Comparison of ENCODE assay signal across 14 cellular contexts in the genomic region with DNA sequence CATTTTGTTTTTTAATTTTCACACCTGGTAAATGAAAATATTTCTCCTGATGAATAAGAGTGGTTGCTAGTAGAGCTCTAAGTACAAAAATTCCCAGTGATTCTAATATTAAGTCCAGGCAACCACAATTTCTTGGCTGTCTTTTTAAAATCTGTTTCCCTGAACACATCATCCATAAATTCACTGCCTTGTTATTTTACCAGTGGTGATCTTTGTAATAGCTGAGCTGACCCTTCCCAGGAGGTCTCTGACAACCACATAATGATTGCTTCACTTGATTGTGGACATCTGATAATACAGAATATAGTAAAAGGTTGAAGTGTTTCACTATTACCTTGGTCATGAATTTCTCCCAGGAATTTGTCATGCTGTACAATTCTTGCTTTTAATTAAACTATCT.
"Had no signal": no experiment of that assay in that cellular context is flagged by ENCODE, and none has a peak within 500 bp of the region (broad histone marks: within the 10 kb centered on the region; RNA-seq: fewer than 3 reads in every experiment).

No MANE protein-coding gene starts in this region.

- H3K27ac ChIP-seq: cardiac muscle cell, coronary artery had no signal

- H3K27ac Mint-ChIP-seq: activated naive CD4-positive, alpha-beta T cell treated with anti-CD3 and anti-CD28 coated beads, Interleukin-2, amount 50 U/mL, for 72 hours; immature natural killer cell; memory B cell; natural killer cell treated with Interleukin-12 subunit alpha and Interleukin-12 subunit beta and Interleukin-15 and Interleukin-18, amount 100 ng/mL, for 72 hours; stimulated activated naive CD8-positive, alpha-beta T cell treated with anti-CD3 and anti-CD28 coated beads, Interleukin-15, Interleukin-2, amounts not matched to agents 100 ng/mL and 50 ng/mL, for 24 hours had no signal

- H3K36me3 Mint-ChIP-seq: activated naive CD4-positive, alpha-beta T cell treated with anti-CD3 and anti-CD28 coated beads, Interleukin-2, amount 50 U/mL, for 72 hours; immature natural killer cell; memory B cell; natural killer cell treated with Interleukin-12 subunit alpha and Interleukin-12 subunit beta and Interleukin-15 and Interleukin-18, amount 100 ng/mL, for 72 hours had no signal

- DNase-seq: activated CD4-positive, alpha-beta T cell treated with anti-CD3 and anti-CD28 coated beads, Interleukin-2, amount 50 U/mL, for 4 hours; activated CD4-positive, CD25-positive, alpha-beta regulatory T cell treated with anti-CD3 and anti-CD28 coated beads, Interleukin-2, amount 50 U/mL, for 72 hours; activated effector memory CD4-positive, alpha-beta T cell treated with anti-CD3 and anti-CD28 coated beads, Interleukin-2, amount 50 U/mL, for 16 hours; activated T-cell treated with anti-CD3 and anti-CD28 coated beads, Interleukin-2, amount 50 U/mL, for 4 hours; effector CD8-positive, alpha-beta T cell; immature natural killer cell; stimulated activated CD4-positive, alpha-beta T cell treated with anti-CD3 and anti-CD28 coated beads, Interleukin-2, amount 100 ng/mL, for 48 hours; stimulated activated CD8-positive, alpha-beta memory T cell treated with anti-CD3 and anti-CD28 coated beads, Interleukin-4, amount 100 ng/mL, for 48 hours had no signal

- H3K4me3 ChIP-seq: cardiac muscle cell, coronary artery had no signal

- H3K9me3 Mint-ChIP-seq: activated naive CD4-positive, alpha-beta T cell treated with anti-CD3 and anti-CD28 coated beads, Interleukin-2, amount 50 U/mL, for 72 hours; activated T-cell treated with anti-CD3 and anti-CD28 coated beads, Interleukin-2, amount 50 U/mL, for 4 hours; memory B cell; natural killer cell treated with Interleukin-12 subunit alpha and Interleukin-12 subunit beta and Interleukin-15 and Interleukin-18, amount 100 ng/mL, for 72 hours; stimulated activated naive CD8-positive, alpha-beta T cell treated with anti-CD3 and anti-CD28 coated beads, Interleukin-15, Interleukin-2, amounts not matched to agents 100 ng/mL and 50 ng/mL, for 24 hours had no signal

- H3K4me1 Mint-ChIP-seq: immature natural killer cell, memory B cell had no signal

- H3K27me3 ChIP-seq: cardiac muscle cell had no signal

- H3K36me3 ChIP-seq: cardiac muscle cell had no signal

- H3K4me3 Mint-ChIP-seq: activated T-cell treated with anti-CD3 and anti-CD28 coated beads, Interleukin-2, amount 50 U/mL, for 4 hours; immature natural killer cell; memory B cell; natural killer cell treated with Interleukin-12 subunit alpha and Interleukin-12 subunit beta and Interleukin-15 and Interleukin-18, amount 100 ng/mL, for 72 hours; stimulated activated naive CD8-positive, alpha-beta T cell treated with anti-CD3 and anti-CD28 coated beads, Interleukin-15, Interleukin-2, amounts not matched to agents 100 ng/mL and 50 ng/mL, for 24 hours had no signal

- H3K27me3 Mint-ChIP-seq: memory B cell; natural killer cell treated with Interleukin-12 subunit alpha and Interleukin-12 subunit beta and Interleukin-15 and Interleukin-18, amount 100 ng/mL, for 72 hours; stimulated activated naive CD8-positive, alpha-beta T cell treated with anti-CD3 and anti-CD28 coated beads, Interleukin-15, Interleukin-2, amounts not matched to agents 100 ng/mL and 50 ng/mL, for 24 hours had no signal
